Comparison of ENCODE assay signal across 20 cellular contexts in genomic region chr10:132963430-132963960, GRCh38. TPM values are rescaled to one million over a fixed set of nuclear protein-coding genes. Genes with fewer than 3 reads are reported as not detected.
DNase-seq lines count a peak whose midpoint lies in the region; ATAC-seq, FAIRE-seq and TF ChIP-seq lines count a peak whose summit lies in the region.
"Had no signal": no experiment of that assay in that cellular context is flagged by ENCODE, and none has a peak within 500 bp of the region (broad histone marks: within the 10 kb centered on the region; RNA-seq: fewer than 3 reads in every experiment).

No MANE protein-coding gene starts in this region.

- DNase-seq in T-helper 2 cell treated with Interferon-gamma antibody and Interleukin-4, amounts not matched to agents 5 μg/mL and 100 μg/mL, for 36 hours (ENCODE audit: low spot score) = no peak
- DNase-seq in T-helper 2 cell (no peak), naive B cell (no peak), SIG-M5 treated with dmso at 0.1 percent for 504 hours (lab: John Stamatoyannopoulos, UW; ENCODE audit: unreplicated experiment) (no peak), D721Med (ENCODE audit: insufficient read length, low spot score) (no peak), SHP77 (lab: John Stamatoyannopoulos, UW) (no peak)
- no peak for DNase-seq in stimulated activated naive CD8-positive, alpha-beta T cell treated with anti-CD3 and anti-CD28 coated beads, Interleukin-15, Interleukin-2, amounts not matched to agents 100 U/mL and 50 U/mL, for 24 hours
- DNase-seq: activated CD4-positive, alpha-beta T cell treated with anti-CD3 and anti-CD28 coated beads for 1 hour; endodermal cell; heart right ventricle; NCI-H1092; NCI-H2081 treated with DMSO at 0.1 percent for 48 hours; NCI-H69; OCI-M1; SIG-M5; stimulated activated CD8-positive, alpha-beta memory T cell treated with anti-CD3 and anti-CD28 coated beads, Interleukin-4, amount 100 ng/mL, for 48 hours; T1000 had no signal

- H3K27me3 Mint-ChIP-seq in T-helper 2 cell treated with Interferon-gamma antibody and Interleukin-4, amounts not matched to agents 5 μg/mL and 100 μg/mL, for 36 hours (ENCODE audit: low read depth) = peaks cover 28% of the 10 kb centered on the region
- peaks cover 19% of the 10 kb centered on the region for H3K27me3 Mint-ChIP-seq in stimulated activated naive CD8-positive, alpha-beta T cell treated with anti-CD3 and anti-CD28 coated beads, Interleukin-15, Interleukin-2, amounts not matched to agents 100 ng/mL and 50 ng/mL, for 24 hours
- H3K27me3 Mint-ChIP-seq in naive B cell = peaks cover 23 to 62% (median 62%) of the 10 kb centered on the region in 3 donors

- peaks cover 11% of the 10 kb centered on the region for H3K4me1 Mint-ChIP-seq in T-helper 2 cell treated with Interferon-gamma antibody and Interleukin-4, amounts not matched to agents 5 μg/mL and 100 μg/mL, for 36 hours (ENCODE audit: low read depth)
- H3K4me1 Mint-ChIP-seq in stimulated activated naive CD8-positive, alpha-beta T cell treated with anti-CD3 and anti-CD28 coated beads, Interleukin-15, Interleukin-2, amounts not matched to agents 100 ng/mL and 50 ng/mL, for 24 hours (ENCODE audit: low read depth) = peaks cover 35% of the 10 kb centered on the region
- H3K4me1 Mint-ChIP-seq in naive B cell = peaks cover 19 to 32% (median 20%) of the 10 kb centered on the region in 3 donors
- H3K4me1 Mint-ChIP-seq: endodermal cell had no signal

- no peaks in the 10 kb centered on the region for H3K36me3 Mint-ChIP-seq in T-helper 2 cell treated with Interferon-gamma antibody and Interleukin-4, amounts not matched to agents 5 μg/mL and 100 μg/mL, for 36 hours (ENCODE audit: low read depth)
- no peaks in the 10 kb centered on the region for H3K36me3 Mint-ChIP-seq in stimulated activated naive CD8-positive, alpha-beta T cell treated with anti-CD3 and anti-CD28 coated beads, Interleukin-15, Interleukin-2, amounts not matched to agents 100 ng/mL and 50 ng/mL, for 24 hours (ENCODE audit: low read depth)
- no peaks in the 10 kb centered on the region for H3K36me3 Mint-ChIP-seq in naive B cell

- H3K4me3 Mint-ChIP-seq in T-helper 2 cell treated with Interferon-gamma antibody and Interleukin-4, amounts not matched to agents 5 μg/mL and 100 μg/mL, for 36 hours = peak overlapping the region; percentile 89
- no peak overlapping the region for H3K4me3 Mint-ChIP-seq in stimulated activated naive CD8-positive, alpha-beta T cell treated with anti-CD3 and anti-CD28 coated beads, Interleukin-15, Interleukin-2, amounts not matched to agents 100 ng/mL and 50 ng/mL, for 24 hours
- peak overlapping the region in 7 of 8 donors; percentile 47 to 99 (median 89) for H3K4me3 Mint-ChIP-seq in naive B cell
- H3K4me3 Mint-ChIP-seq: endodermal cell had no signal

- FAIRE-seq in D721Med (lab: Jason Lieb, UNC) = no peak
- FAIRE-seq: A204.1 had no signal

- TF ChIP-seq CTCF in D721Med (IDR thresholded peaks at IDR 0.05; ENCODE audit: insufficient read depth, missing control alignments) = no peak

- H3K27ac Mint-ChIP-seq in T-helper 2 cell treated with Interferon-gamma antibody and Interleukin-4, amounts not matched to agents 5 μg/mL and 100 μg/mL, for 36 hours = no peak overlapping the region
- H3K27ac Mint-ChIP-seq in stimulated activated naive CD8-positive, alpha-beta T cell treated with anti-CD3 and anti-CD28 coated beads, Interleukin-15, Interleukin-2, amounts not matched to agents 100 ng/mL and 50 ng/mL, for 24 hours = peak overlapping the region; percentile 68
- peak overlapping the region in 1 of 6 donors; percentile 96 for H3K27ac Mint-ChIP-seq in naive B cell
- H3K27ac Mint-ChIP-seq: endodermal cell, progenitor cell of endocrine pancreas had no signal

- no peaks in the 10 kb centered on the region for H3K9me3 Mint-ChIP-seq in T-helper 2 cell treated with Interferon-gamma antibody and Interleukin-4, amounts not matched to agents 5 μg/mL and 100 μg/mL, for 36 hours
- no peaks in the 10 kb centered on the region for H3K9me3 Mint-ChIP-seq in stimulated activated naive CD8-positive, alpha-beta T cell treated with anti-CD3 and anti-CD28 coated beads, Interleukin-15, Interleukin-2, amounts not matched to agents 100 ng/mL and 50 ng/mL, for 24 hours
- no peaks in the 10 kb centered on the region for H3K9me3 Mint-ChIP-seq in naive B cell

- ATAC-seq in stimulated activated naive CD8-positive, alpha-beta T cell treated with anti-CD3 and anti-CD28 coated beads, Interleukin-15, Interleukin-2, amounts not matched to agents 100 U/mL and 50 U/mL, for 24 hours = no peak
- ATAC-seq in naive B cell (ENCODE audit: low read depth in 2 of 2) = no peak
- ATAC-seq: heart right ventricle had no signal

RNA-seq across cellular contexts. Expression of gene CFAP46, which starts 21.1 kb away (rescaled TPM):
- polyA plus RNA-seq in naive B cell (ENCODE audit: low read depth in 6 of 6) = under 1 TPM in 1 of 6 donors, not detected in 5; 0.05 TPM
